14 cellular contexts compared by ENCODE assay signal in the genomic region with DNA sequence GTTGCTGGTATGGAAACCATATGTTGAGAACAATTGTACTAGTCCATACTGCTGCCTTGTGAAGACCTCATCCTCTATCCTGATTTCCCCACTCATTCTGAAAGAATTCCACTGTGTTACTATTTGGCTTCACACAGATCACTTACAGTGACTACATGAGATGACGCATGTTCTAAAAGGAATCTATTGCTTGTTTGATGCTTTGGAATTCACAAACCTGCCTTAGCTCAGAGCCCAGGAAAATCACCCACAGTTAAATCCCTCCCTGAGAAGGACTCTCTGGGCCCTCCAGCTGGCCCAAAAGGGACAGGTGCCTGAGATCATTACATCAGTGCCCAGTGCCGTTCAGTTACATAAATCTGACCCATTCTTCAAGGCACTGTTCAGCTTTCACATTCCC. TPM values are rescaled to one million over a fixed set of nuclear protein-coding genes. Genes with fewer than 3 reads are reported as not detected.
DNase-seq lines count a peak whose midpoint lies in the region; TF ChIP-seq lines count a peak whose summit lies in the region.
"Had no signal": no experiment of that assay in that cellular context is flagged by ENCODE, and none has a peak within 500 bp of the region (broad histone marks: within the 10 kb centered on the region; RNA-seq: fewer than 3 reads in every experiment).

No MANE protein-coding gene starts in this region.

- H3K4me3 ChIP-seq in SJSA1 (no peak overlapping the region), retinal pigment epithelial cell (ENCODE audit: low read length) (no peak overlapping the region), uterus (no peak overlapping the region), HAP-1 (no peak overlapping the region)

- CTCF ChIA-PET in activated CD4-positive, alpha-beta memory T cell treated with anti-CD3 and anti-CD28 coated beads for 36 hours (lab: Charles Lee) = no interaction called here

- POLR2A ChIA-PET in activated CD4-positive, alpha-beta memory T cell treated with anti-CD3 and anti-CD28 coated beads for 36 hours (lab: Charles Lee) = no interaction called here

- H3K9me3 Mint-ChIP-seq in activated CD4-positive, alpha-beta memory T cell treated with anti-CD3 and anti-CD28 coated beads for 36 hours = no peaks in the 10 kb centered on the region

- no peaks in the 10 kb centered on the region for H3K9me3 ChIP-seq in SJSA1 (replicated peaks)
- H3K9me3 ChIP-seq in uterus = no peaks in the 10 kb centered on the region
- no peaks in the 10 kb centered on the region for H3K9me3 ChIP-seq in HAP-1

- peak overlapping the region; percentile 5; the same call in 1 of the 2 replicates for H3K27ac ChIP-seq in SJSA1
- no peak overlapping the region for H3K27ac ChIP-seq in uterus
- H3K27ac ChIP-seq: C4-2B had no signal

- no peaks in the 10 kb centered on the region for H3K4me1 Mint-ChIP-seq in activated CD4-positive, alpha-beta memory T cell treated with anti-CD3 and anti-CD28 coated beads for 36 hours (ENCODE audit: low read depth)
- H3K4me1 Mint-ChIP-seq: stimulated activated effector memory CD8-positive, alpha-beta T cell treated with anti-CD3 and anti-CD28 coated beads, Interleukin-12 subunit alpha, Interleukin-12 subunit beta, amount 100 ng/mL, for 72 hours had no signal

- H3K27me3 ChIP-seq in SJSA1 (replicated peaks) (no peaks in the 10 kb centered on the region), uterus (no peaks in the 10 kb centered on the region), HAP-1 (ENCODE audit: low read depth) (no peaks in the 10 kb centered on the region)

- TF ChIP-seq CTCF in retinal pigment epithelial cell (conservative IDR thresholded peaks at IDR 0.05; ENCODE audit: low read depth, low read length) (no peak), uterus (IDR thresholded peaks at IDR 0.05) (no peak)

- no peak overlapping the region for H3K4me3 Mint-ChIP-seq in activated CD4-positive, alpha-beta memory T cell treated with anti-CD3 and anti-CD28 coated beads for 36 hours
- H3K4me3 Mint-ChIP-seq: stimulated activated effector memory CD8-positive, alpha-beta T cell treated with anti-CD3 and anti-CD28 coated beads, Interleukin-12 subunit alpha, Interleukin-12 subunit beta, amount 100 ng/mL, for 72 hours had no signal

- H3K4me1 ChIP-seq in SJSA1 (replicated peaks) (peaks cover 11% of the 10 kb centered on the region), uterus (peaks cover 3 to 6% of the 10 kb centered on the region in 2 donors), HAP-1 (no peaks in the 10 kb centered on the region)

- H3K27me3 Mint-ChIP-seq in activated CD4-positive, alpha-beta memory T cell treated with anti-CD3 and anti-CD28 coated beads for 36 hours = peaks cover 8% of the 10 kb centered on the region

- no peak for TF ChIP-seq POLR2A in uterus (IDR thresholded peaks at IDR 0.05)

- DNase-seq in Daoy (ENCODE audit: low read depth) (peak; percentile 80), SJSA1 (ENCODE audit: low read depth in 1 of 2, low spot score in 2 of 2) (peak in 1 of 2 experiments; percentile 20), fibroblast of peridontal ligament (ENCODE audit: extremely low read depth) (peak; percentile 92), retinal pigment epithelial cell (ENCODE audit: low read depth) (peak; percentile 92), uterus (no peak), HAP-1 (ENCODE audit: low spot score in 2 of 2) (no peak), OCI-M1 (lab: John Stamatoyannopoulos, UW) (no peak)
- DNase-seq in activated CD4-positive, alpha-beta memory T cell treated with anti-CD3 and anti-CD28 coated beads for 36 hours = no peak
- DNase-seq: NCI-H1694, NCI-H774, occipital lobe, SHP77 treated with DMSO at 0.1 percent for 48 hours had no signal

- no peaks in the 10 kb centered on the region for H3K36me3 Mint-ChIP-seq in activated CD4-positive, alpha-beta memory T cell treated with anti-CD3 and anti-CD28 coated beads for 36 hours
- H3K36me3 Mint-ChIP-seq: stimulated activated effector memory CD8-positive, alpha-beta T cell treated with anti-CD3 and anti-CD28 coated beads, Interleukin-12 subunit alpha, Interleukin-12 subunit beta, amount 100 ng/mL, for 72 hours had no signal

- no peak overlapping the region for H3K27ac Mint-ChIP-seq in activated CD4-positive, alpha-beta memory T cell treated with anti-CD3 and anti-CD28 coated beads for 36 hours
- H3K27ac Mint-ChIP-seq: stimulated activated effector memory CD8-positive, alpha-beta T cell treated with anti-CD3 and anti-CD28 coated beads, Interleukin-12 subunit alpha, Interleukin-12 subunit beta, amount 100 ng/mL, for 72 hours had no signal

- in situ Hi-C loops in HAP-1 (cut with MboI; ENCODE audit: low sequenced_read_pairs) = no loop called here

- intact Hi-C loops in uterus (cut with DNase I; ENCODE audit: low total_unique reads) = no loop called here
- intact Hi-C loops in activated CD4-positive, alpha-beta memory T cell treated with anti-CD3 and anti-CD28 coated beads for 36 hours (cut with micrococcal nuclease) = no loop called here

- H3K36me3 ChIP-seq in SJSA1 = no peaks in the 10 kb centered on the region
- H3K36me3 ChIP-seq in uterus = no peaks in the 10 kb centered on the region
- H3K36me3 ChIP-seq in HAP-1 (replicated peaks) = no peaks in the 10 kb centered on the region

RNA-seq across cellular contexts. Expression of a gene that starts 45.3 kb away (rescaled TPM):
- total RNA-seq in Daoy (2014; rRNA removed; shearing (Covaris generic)) = 4.6 and 5.6 TPM in 2 replicates
- total RNA-seq in SJSA1 (2014; rRNA removed; shearing (Covaris generic)) = 1.1 and 1.9 TPM in 2 replicates
- 10 to 100 TPM in 2 of 4 donors, 1 to 10 TPM in 2; 4.8 to 17.0 (median 10.5) TPM for total RNA-seq in uterus
- total RNA-seq in activated CD4-positive, alpha-beta memory T cell treated with anti-CD3 and anti-CD28 coated beads for 36 hours = under 1 TPM; 0.88 to 0.99 TPM

Comparison
In these comparisons a context has a peak if more than half of its experiments do, and no peak if none do; other contexts are left out.
1. DNase-seq: peak in Daoy (single experiment), fibroblast of peridontal ligament (single experiment) and retinal pigment epithelial cell (single experiment); none in uterus (0 of 2), HAP-1 (0 of 2), OCI-M1 (single experiment) and activated CD4-positive, alpha-beta memory T cell treated with anti-CD3 and anti-CD28 coated beads for 36 hours (single experiment).